ENCODE assay signal across 2 cellular contexts in the genomic region with DNA sequence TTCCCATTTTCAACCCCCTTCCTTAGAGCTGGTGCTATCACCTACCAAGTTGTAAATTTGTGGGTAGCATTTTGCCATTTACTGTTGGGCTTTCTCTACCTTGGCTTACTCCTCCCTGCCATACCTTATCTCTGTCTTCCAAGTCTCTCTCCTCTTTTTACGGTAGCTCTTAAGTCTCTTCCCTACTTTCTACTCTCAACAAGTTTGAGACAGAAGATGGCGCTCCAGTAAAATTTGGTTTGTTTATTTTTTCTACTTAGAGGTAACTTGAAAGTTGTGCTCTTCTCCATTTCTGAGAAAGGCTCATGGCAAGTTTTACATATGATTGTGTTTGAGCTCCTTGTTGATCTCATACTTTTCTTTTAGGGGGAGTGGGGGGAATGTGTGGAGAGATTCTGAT.
TF ChIP-seq lines count a peak whose summit lies in the region.

No MANE protein-coding gene starts in this region.

TF ChIP-seq in GM23338, 12 proteins besides CTCF, POLR2A, EP300 and RAD21 (continues in another document):
- TF ChIP-seq POLR2AphosphoS5 (IDR thresholded peaks at IDR 0.05; ENCODE audit: low read depth) = no peak
- no peak for TF ChIP-seq ZNF331 (CRISPR knock-in tag; IDR thresholded peaks at IDR 0.05; ENCODE audit: low read depth)
- TF ChIP-seq, protein P1, sequence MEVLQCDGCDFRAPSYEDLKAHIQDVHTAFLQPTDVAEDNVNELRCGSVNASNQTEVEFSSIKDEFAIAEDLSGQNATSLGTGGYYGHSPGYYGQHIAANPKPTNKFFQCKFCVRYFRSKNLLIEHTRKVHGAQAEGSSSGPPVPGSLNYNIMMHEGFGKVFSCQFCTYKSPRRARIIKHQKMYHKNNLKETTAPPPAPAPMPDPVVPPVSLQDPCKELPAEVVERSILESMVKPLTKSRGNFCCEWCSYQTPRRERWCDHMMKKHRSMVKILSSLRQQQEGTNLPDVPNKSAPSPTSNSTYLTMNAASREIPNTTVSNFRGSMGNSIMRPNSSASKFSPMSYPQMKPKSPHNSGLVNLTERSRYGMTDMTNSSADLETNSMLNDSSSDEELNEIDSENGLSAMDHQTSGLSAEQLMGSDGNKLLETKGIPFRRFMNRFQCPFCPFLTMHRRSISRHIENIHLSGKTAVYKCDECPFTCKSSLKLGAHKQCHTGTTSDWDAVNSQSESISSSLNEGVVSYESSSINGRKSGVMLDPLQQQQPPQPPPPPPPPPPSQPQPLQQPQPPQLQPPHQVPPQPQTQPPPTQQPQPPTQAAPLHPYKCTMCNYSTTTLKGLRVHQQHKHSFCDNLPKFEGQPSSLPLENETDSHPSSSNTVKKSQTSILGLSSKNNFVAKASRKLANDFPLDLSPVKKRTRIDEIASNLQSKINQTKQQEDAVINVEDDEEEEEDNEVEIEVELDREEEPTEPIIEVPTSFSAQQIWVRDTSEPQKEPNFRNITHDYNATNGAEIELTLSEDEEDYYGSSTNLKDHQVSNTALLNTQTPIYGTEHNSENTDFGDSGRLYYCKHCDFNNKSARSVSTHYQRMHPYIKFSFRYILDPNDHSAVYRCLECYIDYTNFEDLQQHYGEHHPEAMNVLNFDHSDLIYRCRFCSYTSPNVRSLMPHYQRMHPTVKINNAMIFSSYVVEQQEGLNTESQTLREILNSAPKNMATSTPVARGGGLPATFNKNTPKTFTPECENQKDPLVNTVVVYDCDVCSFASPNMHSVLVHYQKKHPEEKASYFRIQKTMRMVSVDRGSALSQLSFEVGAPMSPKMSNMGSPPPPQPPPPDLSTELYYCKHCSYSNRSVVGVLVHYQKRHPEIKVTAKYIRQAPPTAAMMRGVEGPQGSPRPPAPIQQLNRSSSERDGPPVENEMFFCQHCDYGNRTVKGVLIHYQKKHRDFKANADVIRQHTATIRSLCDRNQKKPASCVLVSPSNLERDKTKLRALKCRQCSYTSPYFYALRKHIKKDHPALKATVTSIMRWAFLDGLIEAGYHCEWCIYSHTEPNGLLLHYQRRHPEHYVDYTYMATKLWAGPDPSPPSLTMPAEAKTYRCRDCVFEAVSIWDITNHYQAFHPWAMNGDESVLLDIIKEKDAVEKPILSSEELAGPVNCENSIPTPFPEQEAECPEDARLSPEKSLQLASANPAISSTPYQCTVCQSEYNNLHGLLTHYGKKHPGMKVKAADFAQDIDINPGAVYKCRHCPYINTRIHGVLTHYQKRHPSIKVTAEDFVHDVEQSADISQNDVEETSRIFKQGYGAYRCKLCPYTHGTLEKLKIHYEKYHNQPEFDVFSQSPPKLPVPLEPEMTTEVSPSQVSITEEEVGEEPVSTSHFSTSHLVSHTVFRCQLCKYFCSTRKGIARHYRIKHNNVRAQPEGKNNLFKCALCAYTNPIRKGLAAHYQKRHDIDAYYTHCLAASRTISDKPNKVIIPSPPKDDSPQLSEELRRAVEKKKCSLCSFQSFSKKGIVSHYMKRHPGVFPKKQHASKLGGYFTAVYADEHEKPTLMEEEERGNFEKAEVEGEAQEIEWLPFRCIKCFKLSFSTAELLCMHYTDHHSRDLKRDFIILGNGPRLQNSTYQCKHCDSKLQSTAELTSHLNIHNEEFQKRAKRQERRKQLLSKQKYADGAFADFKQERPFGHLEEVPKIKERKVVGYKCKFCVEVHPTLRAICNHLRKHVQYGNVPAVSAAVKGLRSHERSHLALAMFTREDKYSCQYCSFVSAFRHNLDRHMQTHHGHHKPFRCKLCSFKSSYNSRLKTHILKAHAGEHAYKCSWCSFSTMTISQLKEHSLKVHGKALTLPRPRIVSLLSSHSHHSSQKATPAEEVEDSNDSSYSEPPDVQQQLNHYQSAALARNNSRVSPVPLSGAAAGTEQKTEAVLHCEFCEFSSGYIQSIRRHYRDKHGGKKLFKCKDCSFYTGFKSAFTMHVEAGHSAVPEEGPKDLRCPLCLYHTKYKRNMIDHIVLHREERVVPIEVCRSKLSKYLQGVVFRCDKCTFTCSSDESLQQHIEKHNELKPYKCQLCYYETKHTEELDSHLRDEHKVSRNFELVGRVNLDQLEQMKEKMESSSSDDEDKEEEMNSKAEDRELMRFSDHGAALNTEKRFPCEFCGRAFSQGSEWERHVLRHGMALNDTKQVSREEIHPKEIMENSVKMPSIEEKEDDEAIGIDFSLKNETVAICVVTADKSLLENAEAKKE (CRISPR knock-in tag; IDR thresholded peaks at IDR 0.05) = no peak
- TF ChIP-seq EZH2 (IDR thresholded peaks at IDR 0.05; ENCODE audit: low read depth, unreplicated experiment) = no peak
- no peak for TF ChIP-seq JUNB (IDR thresholded peaks at IDR 0.05; ENCODE audit: unreplicated experiment)
- TF ChIP-seq STAT1 (IDR thresholded peaks at IDR 0.05; ENCODE audit: unreplicated experiment) = no peak
- TF ChIP-seq NANOG (IDR thresholded peaks at IDR 0.05; ENCODE audit: borderline replicate concordance) = no peak
- TF ChIP-seq, protein P2, sequence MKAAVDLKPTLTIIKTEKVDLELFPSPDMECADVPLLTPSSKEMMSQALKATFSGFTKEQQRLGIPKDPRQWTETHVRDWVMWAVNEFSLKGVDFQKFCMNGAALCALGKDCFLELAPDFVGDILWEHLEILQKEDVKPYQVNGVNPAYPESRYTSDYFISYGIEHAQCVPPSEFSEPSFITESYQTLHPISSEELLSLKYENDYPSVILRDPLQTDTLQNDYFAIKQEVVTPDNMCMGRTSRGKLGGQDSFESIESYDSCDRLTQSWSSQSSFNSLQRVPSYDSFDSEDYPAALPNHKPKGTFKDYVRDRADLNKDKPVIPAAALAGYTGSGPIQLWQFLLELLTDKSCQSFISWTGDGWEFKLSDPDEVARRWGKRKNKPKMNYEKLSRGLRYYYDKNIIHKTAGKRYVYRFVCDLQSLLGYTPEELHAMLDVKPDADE (IDR thresholded peaks at IDR 0.05) = no peak
- no peak for TF ChIP-seq CREB1 (CRISPR knock-in tag; IDR thresholded peaks at IDR 0.05; ENCODE audit: low read depth)
- TF ChIP-seq EZH2phosphoT487 (IDR thresholded peaks at IDR 0.05; ENCODE audit: unreplicated experiment) = no peak

TF ChIP-seq in H1, 55 proteins besides CTCF, POLR2A, EP300 and RAD21:
- TF ChIP-seq CBX5 (IDR thresholded peaks at IDR 0.05; ENCODE audit: low read depth, low read length) (no peak), CEBPB (IDR thresholded peaks at IDR 0.05; ENCODE audit: low read depth, low read length) (no peak), KDM1A (IDR thresholded peaks at IDR 0.05; ENCODE audit: borderline replicate concordance, low read length) (no peak)
